In the genomic region with DNA sequence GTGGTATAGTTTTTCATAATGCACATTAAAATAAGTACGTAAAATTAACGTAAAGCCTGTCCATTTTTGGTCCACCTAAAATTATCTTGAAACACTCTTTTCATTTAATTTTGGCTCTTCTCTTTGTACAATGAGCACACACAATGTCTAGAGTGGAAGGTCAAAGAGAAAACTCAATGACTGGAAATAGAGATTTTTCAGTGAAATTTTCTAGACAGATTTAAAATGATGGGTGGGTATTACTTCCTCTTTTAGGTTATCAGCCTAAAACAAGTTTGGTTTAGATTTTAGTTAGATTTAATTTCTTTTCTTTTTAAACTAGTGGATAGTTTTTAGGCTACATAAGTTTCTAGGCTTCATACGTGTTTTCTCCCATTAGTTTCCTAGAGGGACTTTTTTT, we compare ENCODE assay signal across 30 cellular contexts. TPM values are rescaled to one million over a fixed set of nuclear protein-coding genes. Genes with fewer than 3 reads are reported as not detected.
DNase-seq lines count a peak whose midpoint lies in the region; ATAC-seq, FAIRE-seq and TF ChIP-seq lines count a peak whose summit lies in the region.
"Had no signal": no experiment of that assay in that cellular context is flagged by ENCODE, and none has a peak within 500 bp of the region (broad histone marks: within the 10 kb centered on the region; RNA-seq: fewer than 3 reads in every experiment).

No MANE protein-coding gene starts in this region.

- ATAC-seq in HG03432 (IDR thresholded peaks at IDR 0.05; ENCODE audit: unreplicated experiment) (peak; percentile 52), GM12878 (peak; percentile 49), left lobe of liver (no peak)
- ATAC-seq: activated CD8-positive, alpha-beta memory T cell treated with anti-CD3 and anti-CD28 coated beads, Interleukin-2, amount 10 ng/mL, durations not matched to agents 7 days and 5 days; activated T-cell treated with anti-CD3 and anti-CD28 coated beads, Interleukin-2, amount 50 U/mL, for 72 hours; gastroesophageal sphincter; left ventricle myocardium superior; natural killer cell; pancreas; right cardiac atrium; stimulated activated naive CD8-positive, alpha-beta T cell treated with anti-CD3 and anti-CD28 coated beads, Interleukin-15, Interleukin-2, amounts not matched to agents 100 U/mL and 50 U/mL, for 24 hours had no signal

- H3K9me3 ChIP-seq in GM12878 (replicated peaks; ENCODE audit: control insufficient read depth, insufficient read depth, low read length) (no peaks in the 10 kb centered on the region; the same call in 2 of the 3 replicates), right atrium auricular region (no peaks in the 10 kb centered on the region)
- H3K9me3 ChIP-seq: BLaER1, gastroesophageal sphincter, pancreas, SK-N-SH, thoracic aorta had no signal

- H3K27ac Mint-ChIP-seq in type B pancreatic cell, result no peak overlapping the region
- H3K27ac Mint-ChIP-seq: activated CD8-positive, alpha-beta memory T cell treated with anti-CD3 and anti-CD28 coated beads, Interleukin-2, amount 10 ng/mL, durations not matched to agents 7 days and 5 days; activated naive CD4-positive, alpha-beta T cell treated with anti-CD3 and anti-CD28 coated beads, Interleukin-2, amount 10 ng/mL, durations not matched to agents 7 days and 5 days; activated T-cell treated with anti-CD3 and anti-CD28 coated beads, Interleukin-2, amount 50 U/mL, for 72 hours; natural killer cell had no signal

- TF ChIP-seq CTCF in GM10248 (IDR thresholded peaks at IDR 0.05; ENCODE audit: control extremely low read depth, extremely low read depth, low read depth, missing control alignments) (no peak), GM12878 (IDR thresholded peaks at IDR 0.05 in 2 of 3, conservative IDR thresholded peaks at IDR 0.05 in 1 of 3; ENCODE audit: control insufficient read depth in 2 of 3, extremely low read depth in 1 of 3, insufficient read depth in 1 of 3, low read depth in 3 of 3, low read length in 3 of 3) (no peak), type B pancreatic cell (conservative IDR thresholded peaks at IDR 0.05) (no peak), right atrium auricular region (IDR thresholded peaks at IDR 0.05) (no peak)

- TF ChIP-seq RAD21 in GM12878 (IDR thresholded peaks at IDR 0.05; ENCODE audit: insufficient read depth, low read depth, low read length), result no peak

- H3K79me2 ChIP-seq in GM12878 (ENCODE audit: control insufficient read depth, insufficient read depth, low read length), result peaks cover 94% of the 10 kb centered on the region

- H3K36me3 ChIP-seq in GM12878 (ENCODE audit: control insufficient read depth in 2 of 2, insufficient read depth in 2 of 2, low read length in 1 of 2) (peaks cover 0 to 3% of the 10 kb centered on the region in 2 experiments; a peak in 1 of 4 replicates), right atrium auricular region (peaks cover 5% of the 10 kb centered on the region)
- H3K36me3 ChIP-seq: pancreas, thoracic aorta, WERI-Rb-1 had no signal

- CTCF ChIA-PET in GM10248 (lab: Yijun Ruan, JAX) (interaction anchor here (0.9 to 3.6 kb wide), 6 partner anchors 9 to 175 kb away, joined by 3 to 29 read pairs (median 6); no protein-coding TSS in a partner anchor), GM12878 (lab: Yijun Ruan, JAX) (interaction anchor here (1.2 to 5.0 kb wide), 2 partner anchors 13 to 108 kb away, joined by 4 to 32 read pairs; no protein-coding TSS in a partner anchor)

- peak overlapping the region; percentile 67 for H3K27ac ChIP-seq in GM12878 (ENCODE audit: control insufficient read depth, insufficient read depth)
- H3K27ac ChIP-seq in right atrium auricular region, result no peak overlapping the region
- H3K27ac ChIP-seq: BLaER1, gastroesophageal sphincter, pancreas, thoracic aorta, WERI-Rb-1 had no signal

- TF ChIP-seq POLR2A in GM12878 (IDR thresholded peaks at IDR 0.05; ENCODE audit: low read depth, low read length), result no peak

- RAD21 ChIA-PET in GM12878 (lab: Charles Lee; ENCODE audit: unreplicated experiment), result interaction anchor here (1.2 to 1.5 kb wide), 2 partner anchors 9 to 12 kb away, joined by 4 to 6 read pairs; no protein-coding TSS in a partner anchor

- peaks cover 8% of the 10 kb centered on the region for H3K9me3 Mint-ChIP-seq in type B pancreatic cell
- H3K9me3 Mint-ChIP-seq: activated naive CD4-positive, alpha-beta T cell treated with anti-CD3 and anti-CD28 coated beads, Interleukin-2, amount 10 ng/mL, durations not matched to agents 7 days and 5 days; activated T-cell treated with anti-CD3 and anti-CD28 coated beads, Interleukin-2, amount 50 U/mL, for 72 hours; H9; natural killer cell had no signal

- H3K36me3 Mint-ChIP-seq in type B pancreatic cell, result peaks cover 24% of the 10 kb centered on the region
- H3K36me3 Mint-ChIP-seq: activated CD8-positive, alpha-beta memory T cell treated with anti-CD3 and anti-CD28 coated beads, Interleukin-2, amount 10 ng/mL, durations not matched to agents 7 days and 5 days; activated naive CD4-positive, alpha-beta T cell treated with anti-CD3 and anti-CD28 coated beads, Interleukin-2, amount 10 ng/mL, durations not matched to agents 7 days and 5 days; natural killer cell had no signal

- no peak overlapping the region for H3K4me3 Mint-ChIP-seq in type B pancreatic cell
- H3K4me3 Mint-ChIP-seq: activated CD8-positive, alpha-beta memory T cell treated with anti-CD3 and anti-CD28 coated beads, Interleukin-2, amount 10 ng/mL, durations not matched to agents 7 days and 5 days; activated naive CD4-positive, alpha-beta T cell treated with anti-CD3 and anti-CD28 coated beads, Interleukin-2, amount 10 ng/mL, durations not matched to agents 7 days and 5 days; activated T-cell treated with anti-CD3 and anti-CD28 coated beads, Interleukin-2, amount 50 U/mL, for 72 hours; H9; natural killer cell had no signal

- H3K4me1 ChIP-seq in GM12878 (ENCODE audit: control insufficient read depth, insufficient read depth, low read length), result peaks cover 69% of the 10 kb centered on the region
- peaks cover 0 to 23% of the 10 kb centered on the region in 2 donors for H3K4me1 ChIP-seq in right atrium auricular region

- no peak overlapping the region for H3K9ac ChIP-seq in GM12878 (ENCODE audit: control insufficient read depth, insufficient read depth, low read length)
- H3K9ac ChIP-seq: BLaER1, SK-N-SH had no signal

- no TSS peak for BruUV-seq in GM12878 (replicated peaks; lab: Mats Ljungman, UMichigan)

- TF ChIP-seq EP300 in GM12878 (IDR thresholded peaks at IDR 0.05; ENCODE audit: borderline replicate concordance in 1 of 2, control insufficient read depth in 1 of 2, low read depth in 2 of 2, low read length in 2 of 2), result no peak

- H3K27me3 Mint-ChIP-seq in type B pancreatic cell, result no peaks in the 10 kb centered on the region
- H3K27me3 Mint-ChIP-seq: activated CD8-positive, alpha-beta memory T cell treated with anti-CD3 and anti-CD28 coated beads, Interleukin-2, amount 10 ng/mL, durations not matched to agents 7 days and 5 days had no signal

- SMC1A ChIA-PET in GM12878 (lab: Charles Lee; ENCODE audit: uncharacterized antibody, unreplicated experiment), result interaction anchor here (0.7 to 9.4 kb wide), 5 partner anchors 8 to 139 kb away, joined by 3 to 101 read pairs (median 92); partner anchors contain the start of gene DSE

- no peak overlapping the region for H2AFZ ChIP-seq in GM12878 (ENCODE audit: control insufficient read depth, low read depth, low read length)

- in situ Hi-C loops in GM12878 (cut with MboI), result no loop called here

- 33% methylated on average over 3 of the region's 3 CpGs for WGBS in GM12878 (ENCODE audit: insufficient coverage, insufficient replicate concordance, low lambda C conversion rate, missing lambda C conversion rate)

- FAIRE-seq in GM19239 (lab: Jason Lieb, UNC) (peak; percentile 58), GM12878 (lab: Jason Lieb, UNC) (no peak)
- FAIRE-seq: pancreas had no signal

- peak overlapping the region; percentile 40; the same call in 1 of the 2 replicates for H3K4me2 ChIP-seq in GM12878 (ENCODE audit: control insufficient read depth, insufficient read depth)
- H3K4me2 ChIP-seq: BLaER1, SK-N-SH had no signal

- H3K4me3 ChIP-seq in GM12878 (peak overlapping the region; percentile 6; the same call in 1 of the 2 replicates), right atrium auricular region (no peak overlapping the region)
- H3K4me3 ChIP-seq: BLaER1, gastroesophageal sphincter, pancreas, thoracic aorta had no signal

- no peaks in the 10 kb centered on the region for H3K27me3 ChIP-seq in GM12878 (replicated peaks in 1 of 2; ENCODE audit: control insufficient read depth in 2 of 2, insufficient read depth in 2 of 2, low read length in 1 of 2)
- no peaks in the 10 kb centered on the region for H3K27me3 ChIP-seq in right atrium auricular region
- H3K27me3 ChIP-seq: BLaER1, gastroesophageal sphincter, pancreas had no signal

- POLR2A ChIA-PET in GM10248 (lab: Yijun Ruan, JAX) (no interaction called here), GM12878 (lab: Charles Lee) (interaction anchor here (0.8 to 7.0 kb wide), 3 partner anchors 13 to 42 kb away, joined by 3 to 43 read pairs (median 3); no protein-coding TSS in a partner anchor)

- peaks cover 62% of the 10 kb centered on the region for H3K4me1 Mint-ChIP-seq in type B pancreatic cell (ENCODE audit: unreplicated experiment)

- intact Hi-C loops in GM12878 (cut with micrococcal nuclease; ENCODE audit: unreplicated experiment), result no loop called here

- DNase-seq in GM10248 (ENCODE audit: extremely low spot score) (peak; percentile 41), GM19239 (ENCODE audit: insufficient read length, low spot score) (no peak), GM12878 (ENCODE audit: low read depth, low spot score) (no peak), type B pancreatic cell (ENCODE audit: extremely low spot score, unreplicated experiment) (no peak), left lobe of liver (ENCODE audit: low spot score) (no peak), DMS53 treated with DMSO at 0.1 percent for 48 hours (lab: John Stamatoyannopoulos, UW; ENCODE audit: unreplicated experiment) (no peak), right atrium auricular region (ENCODE audit: low spot score) (no peak)
- DNase-seq: activated CD4-positive, alpha-beta T cell treated with anti-CD3 and anti-CD28 coated beads, Interleukin-2, amount 50 U/mL, for 1 hour; activated CD8-positive, alpha-beta memory T cell treated with anti-CD3 and anti-CD28 coated beads, Interleukin-2, amount 10 ng/mL, durations not matched to agents 7 days and 5 days; activated naive CD4-positive, alpha-beta T cell treated with anti-CD3 and anti-CD28 coated beads, Interleukin-2, amount 10 ng/mL, durations not matched to agents 7 days and 5 days; activated T-cell treated with anti-CD3 and anti-CD28 coated beads, Interleukin-2, amount 50 U/mL, for 72 hours; H9; hypothalamus; left ventricle myocardium superior; midbrain; natural killer cell; NCI-H1092; NCI-H1930; NCI-H526; pancreas; right cardiac atrium; RPMI8226; SK-N-SH; stimulated activated CD4-positive, alpha-beta T cell treated with anti-CD3 and anti-CD28 coated beads, Interleukin-4, amount 100 ng/mL, for 4 hours; stimulated activated naive CD8-positive, alpha-beta T cell treated with anti-CD3 and anti-CD28 coated beads, Interleukin-15, Interleukin-2, amounts not matched to agents 100 U/mL and 50 U/mL, for 24 hours; WERI-Rb-1 had no signal

- no peaks in the 10 kb centered on the region for H4K20me1 ChIP-seq in GM12878 (ENCODE audit: control insufficient read depth, insufficient read depth)
- H4K20me1 ChIP-seq: BLaER1 had no signal

RNA-seq across cellular contexts. Expression of gene DSE, which starts 24.9 kb away (rescaled TPM):
- 131 and 135 TPM in 2 replicates for total RNA-seq in GM12878 (2013; cell fraction: nucleolus; rRNA removed)
- total RNA-seq in GM12878 (2014; rRNA removed) (65.3 and 77.4 TPM in 2 replicates), GM12878 (2014; rRNA removed; fragmentation: Illumina TruSeq; extraction: Trizol) (62.3 and 63.9 TPM in 2 replicates), GM12878 (2021) (75.1 and 76.4 TPM in 2 replicates), type B pancreatic cell (ENCODE audit: low replicate concordance) (16.7 and 80.5 TPM in 2 replicates), left lobe of liver (11.7 TPM), right atrium auricular region (10 to 100 TPM; 19.4 to 31.7 TPM)
- 20.3 TPM for polyA plus RNA-seq in GM12878 (2011; ENCODE audit: low read depth)
- polyA plus RNA-seq in GM12878 (2011; rRNA removed) (12.2 and 12.6 TPM in 2 replicates), GM12878 (2014; fragmentation: Illumina TruSeq; extraction: Trizol) (51.8 and 58.9 TPM in 2 replicates), GM12878 (2014; fragmentation: Nextera tagmentation; extraction: Ambion mirVana) (10 to 100 TPM; 17.1 to 24.2 TPM), GM12878 (2014; rRNA removed) (35.9 and 38.6 TPM in 2 replicates), GM12878 (2016; fragmentation: Nextera tagmentation; extraction: Ambion mirVana) (10 to 100 TPM; 43.0 TPM)
- 6.7 and 9.5 TPM in 2 replicates for polyA plus RNA-seq in GM12878 (2011; cell fraction: cytosol; rRNA removed)
- polyA plus RNA-seq in GM12878 (2011; cell fraction: nucleus; rRNA removed), result 14.6 and 17.6 TPM in 2 replicates
- polyA plus RNA-seq in GM12878 (2012), result 22.5 and 29.0 TPM in 2 replicates
- polyA minus RNA-seq in GM12878 (2011; rRNA and poly(A)+ RNA removed), result 23.2 and 26.4 TPM in 2 replicates
- 3.8 and 3.9 TPM in 2 replicates for polyA minus RNA-seq in GM12878 (2011; cell fraction: cytosol; rRNA and poly(A)+ RNA removed)
- 17.5 and 26.1 TPM in 2 replicates for polyA minus RNA-seq in GM12878 (2011; cell fraction: nucleus; rRNA and poly(A)+ RNA removed)
